8 cellular contexts compared by ENCODE assay signal in genomic region chrY:14340459-14341146, GRCh38.
A peak's percentile ranks its signal among the peaks of the same experiment; 100 is the strongest.
DNase-seq lines count a peak whose midpoint lies in the region; ATAC-seq, FAIRE-seq and TF ChIP-seq lines count a peak whose summit lies in the region.

No MANE protein-coding gene starts in this region.

- H2AFZ ChIP-seq in SK-N-SH (ENCODE audit: low read depth), result no peak overlapping the region

- no peak overlapping the region for H3K4me3 ChIP-seq in SK-N-SH (ENCODE audit: low read depth in 2 of 2, low read length in 1 of 2)
- no peak overlapping the region for H3K4me3 ChIP-seq in breast epithelium

- FAIRE-seq in HTR-8/SVneo (lab: Jason Lieb, UNC), result no peak

- no peaks in the 10 kb centered on the region for H3F3A ChIP-seq in SK-N-SH (replicated peaks; ENCODE audit: insufficient read depth)

- no peaks in the 10 kb centered on the region for H3K9me3 ChIP-seq in SK-N-SH
- H3K9me3 ChIP-seq in breast epithelium, result no peaks in the 10 kb centered on the region

- H3K4me1 ChIP-seq in SK-N-SH (ENCODE audit: control insufficient read depth in 1 of 2, insufficient read depth in 2 of 2, low read depth in 1 of 2, low read length in 1 of 2) (no peaks in the 10 kb centered on the region), breast epithelium (no peaks in the 10 kb centered on the region)

- no peak overlapping the region for H3K9ac ChIP-seq in SK-N-SH

- no peaks in the 10 kb centered on the region for H4K20me1 ChIP-seq in SK-N-SH (ENCODE audit: insufficient read depth)

- no peaks in the 10 kb centered on the region for H3K27me3 ChIP-seq in SK-N-SH (ENCODE audit: insufficient read depth)
- H3K27me3 ChIP-seq in breast epithelium, result no peaks in the 10 kb centered on the region

- DNase-seq in activated CD4-positive, alpha-beta T cell treated with anti-CD3 and anti-CD28 coated beads, Interleukin-2, amount 50 U/mL, for 24 hours (ENCODE audit: low read depth in 1 of 2, low spot score in 1 of 2), result peak; percentile 4 to 49
- peak; percentile 46 for DNase-seq in pons (ENCODE audit: low spot score)
- no peak for DNase-seq in RWPE1 (ENCODE audit: low spot score)
- DNase-seq in HTR-8/SVneo (ENCODE audit: insufficient read length, low spot score), result no peak
- DNase-seq in SK-N-SH, result no peak
- DNase-seq in breast epithelium (ENCODE audit: low spot score in 2 of 2), result no peak

- H3K4me2 ChIP-seq in SK-N-SH, result no peak overlapping the region

- H3K27ac ChIP-seq in RWPE1, result no peak overlapping the region
- no peak overlapping the region for H3K27ac ChIP-seq in SK-N-SH (ENCODE audit: low read depth in 2 of 2, low read length in 1 of 2)
- H3K27ac ChIP-seq in breast epithelium, result no peak overlapping the region

- intact Hi-C loops in breast epithelium (cut with DNase I; ENCODE audit: low total_unique reads), result no loop called here

- WGBS in SK-N-SH (ENCODE audit: low lambda C conversion rate), result no CpG with 5 or more reads among the region's 6 CpGs

- no peak for TF ChIP-seq EP300 in SK-N-SH (IDR thresholded peaks at IDR 0.05; ENCODE audit: borderline replicate concordance in 1 of 2, low read depth in 1 of 2, low read length in 1 of 2)

- H3K79me2 ChIP-seq in SK-N-SH (ENCODE audit: insufficient read depth), result no peaks in the 10 kb centered on the region

- CTCF ChIA-PET in RWPE1 (lab: Yijun Ruan, JAX) (no interaction called here), SK-N-SH (lab: Yijun Ruan, JAX) (no interaction called here)

- TF ChIP-seq RAD21 in SK-N-SH (IDR thresholded peaks at IDR 0.05; ENCODE audit: low read length), result no peak

- H3K9me2 ChIP-seq in SK-N-SH, result no peaks in the 10 kb centered on the region

- TF ChIP-seq POLR2A in breast epithelium (IDR thresholded peaks at IDR 0.05), result no peak

- POLR2A ChIA-PET in RWPE1 (lab: Yijun Ruan, JAX; ENCODE audit: low non-redundant PET), result no interaction called here
- POLR2A ChIA-PET in SK-N-SH (lab: Yijun Ruan, JAX), result no interaction called here

- ATAC-seq in GM18868 (IDR thresholded peaks at IDR 0.05; ENCODE audit: unreplicated experiment) (peak; percentile 69), HG03196 (IDR thresholded peaks at IDR 0.05; ENCODE audit: unreplicated experiment) (peak; percentile 49)

- no peak for TF ChIP-seq CTCF in RWPE1 (conservative IDR thresholded peaks at IDR 0.05; ENCODE audit: low read depth)
- no peak for TF ChIP-seq CTCF in SK-N-SH (IDR thresholded peaks at IDR 0.05)
- no peak for TF ChIP-seq CTCF in breast epithelium (IDR thresholded peaks at IDR 0.05)

- H3K36me3 ChIP-seq in SK-N-SH (replicated peaks in 1 of 2; ENCODE audit: control insufficient read depth in 1 of 2, insufficient read depth in 2 of 2, low read length in 1 of 2) (no peaks in the 10 kb centered on the region), breast epithelium (no peaks in the 10 kb centered on the region)

TF ChIP-seq in SK-N-SH, 30 proteins besides CTCF, POLR2A, EP300 and RAD21:
- TF ChIP-seq JUND (IDR thresholded peaks at IDR 0.05), result no peak
- TF ChIP-seq MAX (IDR thresholded peaks at IDR 0.05; ENCODE audit: low read depth), result no peak
- no peak for TF ChIP-seq MEF2A (IDR thresholded peaks at IDR 0.05; ENCODE audit: borderline replicate concordance, low read depth)
- no peak for TF ChIP-seq RXRA (IDR thresholded peaks at IDR 0.05; ENCODE audit: borderline replicate concordance, low read depth)
- TF ChIP-seq USF2 (IDR thresholded peaks at IDR 0.05; ENCODE audit: borderline replicate concordance, low read depth, low read length), result no peak
- no peak for TF ChIP-seq GATA2 (CRISPR knock-in tag; IDR thresholded peaks at IDR 0.05)
- TF ChIP-seq EZH2phosphoT487 (IDR thresholded peaks at IDR 0.05; ENCODE audit: borderline replicate concordance, low read depth), result no peak
- no peak for TF ChIP-seq TCF12 (IDR thresholded peaks at IDR 0.05)
TF ChIP-seq in SK-N-SH: peak in this region for 0.

Comparison
In these comparisons a context has a peak if more than half of its experiments do, and no peak if none do; other contexts are left out.
1. DNase-seq: peak in activated CD4-positive, alpha-beta T cell treated with anti-CD3 and anti-CD28 coated beads, Interleukin-2, amount 50 U/mL, for 24 hours (2 of 2) and pons (single experiment); none in RWPE1 (single experiment), HTR-8/SVneo (single experiment), SK-N-SH (single experiment) and breast epithelium (0 of 2).